In genomic region chr21:15276243-15276642, GRCh38 we compare ENCODE assay signal across 29 cellular contexts.
"Had no signal": no experiment of that assay in that cellular context is flagged by ENCODE, and none has a peak within 500 bp of the region (broad histone marks: within the 10 kb centered on the region; RNA-seq: fewer than 3 reads in every experiment).

No MANE protein-coding gene starts in this region.

- DNase-seq: activated CD4-positive, alpha-beta memory T cell treated with anti-CD3 and anti-CD28 coated beads for 36 hours; activated CD4-positive, alpha-beta T cell treated with anti-CD3 and anti-CD28 coated beads, Interleukin-2, amount 10 ng/mL, durations not matched to agents 24 days and 14 days; activated CD4-positive, CD25-positive, alpha-beta regulatory T cell treated with anti-CD3 and anti-CD28 coated beads, Interleukin-2, amount 50 U/mL, for 72 hours; activated CD8-positive, alpha-beta memory T cell treated with anti-CD3 and anti-CD28 coated beads, Interleukin-2, amount 50 U/mL, for 4 hours; activated effector memory CD4-positive, alpha-beta T cell treated with anti-CD3 and anti-CD28 coated beads, Interleukin-2, amount 50 U/mL, for 16 hours; activated naive CD4-positive, alpha-beta T cell treated with anti-CD3 and anti-CD28 coated beads for 36 hours; activated naive CD8-positive, alpha-beta T cell treated with anti-CD3 and anti-CD28 coated beads for 36 hours; activated T-cell treated with anti-CD3 and anti-CD28 coated beads, Interleukin-2, amount 50 U/mL, for 1 hour; adrenal gland; aorta; cerebellar nuclear complex; colonic mucosa; effector CD8-positive, alpha-beta T cell; gastrocnemius medialis; islet precursor cell; left cardiac atrium; left ventricle myocardium superior; midbrain; naive thymus-derived CD8-positive, alpha-beta T cell; nucleus accumbens; right cardiac atrium; stimulated activated CD4-positive, alpha-beta T cell treated with anti-CD3 and anti-CD28 coated beads, Interleukin-2, amount 100 ng/mL, for 48 hours; substantia nigra; T1000; upper lobe of left lung had no signal

- ATAC-seq: gastrocnemius medialis; left ventricle myocardium superior; naive thymus-derived CD8-positive, alpha-beta T cell; right cardiac atrium; stimulated activated effector memory CD8-positive, alpha-beta T cell treated with anti-CD3 and anti-CD28 coated beads, Interleukin-12 subunit alpha, Interleukin-12 subunit beta, amount 100 ng/mL, for 72 hours had no signal

- H3K4me3 ChIP-seq: adrenal gland, cardiac muscle cell, colonic mucosa, gastrocnemius medialis, hepatocyte, upper lobe of left lung, vagina had no signal
